1 cellular context compared by ENCODE assay signal in the genomic region with DNA sequence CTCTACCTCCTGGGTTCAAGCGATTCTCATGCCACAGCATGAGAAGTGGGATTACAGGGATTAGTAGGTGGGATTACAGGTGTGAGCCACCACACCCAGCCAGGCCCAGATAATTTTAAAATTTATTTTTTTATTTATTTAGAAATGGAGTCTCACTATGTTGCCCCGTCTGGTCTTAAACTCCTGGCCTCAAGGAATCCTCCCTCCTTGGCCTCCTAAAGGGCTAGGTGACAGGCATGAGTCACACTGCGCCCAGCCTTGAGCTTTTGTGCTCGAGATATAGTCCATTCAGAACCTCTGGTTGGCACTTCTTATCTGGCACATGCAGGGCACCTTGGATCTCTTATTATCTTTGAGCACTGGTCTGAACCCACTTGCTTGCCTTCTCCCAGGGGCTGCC.
TF ChIP-seq lines count a peak whose summit lies in the region.

No MANE protein-coding gene starts in this region.

TF ChIP-seq in A549, 52 proteins besides CTCF, POLR2A, EP300 and RAD21 (continued from another document):
- TF ChIP-seq, protein P1, sequence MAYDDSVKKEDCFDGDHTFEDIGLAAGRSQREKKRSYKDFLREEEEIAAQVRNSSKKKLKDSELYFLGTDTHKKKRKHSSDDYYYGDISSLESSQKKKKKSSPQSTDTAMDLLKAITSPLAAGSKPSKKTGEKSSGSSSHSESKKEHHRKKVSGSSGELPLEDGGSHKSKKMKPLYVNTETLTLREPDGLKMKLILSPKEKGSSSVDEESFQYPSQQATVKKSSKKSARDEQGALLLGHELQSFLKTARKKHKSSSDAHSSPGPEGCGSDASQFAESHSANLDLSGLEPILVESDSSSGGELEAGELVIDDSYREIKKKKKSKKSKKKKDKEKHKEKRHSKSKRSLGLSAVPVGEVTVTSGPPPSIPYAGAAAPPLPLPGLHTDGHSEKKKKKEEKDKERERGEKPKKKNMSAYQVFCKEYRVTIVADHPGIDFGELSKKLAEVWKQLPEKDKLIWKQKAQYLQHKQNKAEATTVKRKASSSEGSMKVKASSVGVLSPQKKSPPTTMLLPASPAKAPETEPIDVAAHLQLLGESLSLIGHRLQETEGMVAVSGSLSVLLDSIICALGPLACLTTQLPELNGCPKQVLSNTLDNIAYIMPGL (CRISPR knock-in tag; IDR thresholded peaks at IDR 0.05; ENCODE audit: borderline replicate concordance) = no peak
